Comparison of ENCODE assay signal across 13 cellular contexts in the genomic region with DNA sequence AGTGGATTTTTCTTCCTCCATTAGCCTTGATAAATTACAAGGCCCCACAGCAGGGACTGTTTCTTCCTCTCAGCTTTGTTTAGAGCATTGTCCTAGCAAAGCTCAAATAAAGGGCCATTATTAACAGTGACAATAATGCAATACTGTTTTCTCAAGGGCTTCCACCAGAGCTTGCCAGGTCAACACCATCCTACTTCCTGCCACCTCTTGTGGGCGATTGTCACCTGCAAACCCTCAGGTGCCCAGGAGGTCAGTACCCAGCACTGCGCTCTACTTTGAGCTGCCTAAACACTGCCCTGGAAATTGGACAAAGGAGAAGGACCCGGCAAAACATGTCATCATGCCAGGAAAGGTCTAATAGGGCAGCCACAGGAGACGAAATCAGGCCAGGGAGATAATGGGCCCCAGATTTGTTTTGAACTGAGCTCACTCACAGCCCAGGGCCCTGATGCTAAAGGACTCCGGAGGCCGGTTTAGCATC.
DNase-seq lines count a peak whose midpoint lies in the region; ATAC-seq lines count a peak whose summit lies in the region.
"Had no signal": no experiment of that assay in that cellular context is flagged by ENCODE, and none has a peak within 500 bp of the region (broad histone marks: within the 10 kb centered on the region; RNA-seq: fewer than 3 reads in every experiment).

No MANE protein-coding gene starts in this region.

- peak overlapping the region; percentile 44 for H3K27ac ChIP-seq in ectodermal cell (ENCODE audit: insufficient read depth, low read depth, low read length, poor library complexity, severe bottlenecking)
- H3K27ac ChIP-seq: BLaER1, ovary, tibial artery had no signal

- no peak overlapping the region for H3K4me3 Mint-ChIP-seq in stimulated activated memory B cell treated with anti-CD40 and anti-IgM and Interleukin-4, amounts not matched to agents 10 μg/mL and 1 μg/mL and 100 μg/mL, for 72 hours
- H3K4me3 Mint-ChIP-seq: activated naive CD4-positive, alpha-beta T cell treated with anti-CD3 and anti-CD28 coated beads for 36 hours had no signal

- H3K9me3 Mint-ChIP-seq in stimulated activated memory B cell treated with anti-CD40 and anti-IgM and Interleukin-4, amounts not matched to agents 10 μg/mL and 1 μg/mL and 100 μg/mL, for 72 hours: no peaks in the 10 kb centered on the region
- H3K9me3 Mint-ChIP-seq: activated naive CD4-positive, alpha-beta T cell treated with anti-CD3 and anti-CD28 coated beads for 36 hours had no signal

- H3K27me3 Mint-ChIP-seq in stimulated activated memory B cell treated with anti-CD40 and anti-IgM and Interleukin-4, amounts not matched to agents 10 μg/mL and 1 μg/mL and 100 μg/mL, for 72 hours: no peaks in the 10 kb centered on the region

- peaks cover 18% of the 10 kb centered on the region for H3K4me1 ChIP-seq in ectodermal cell (ENCODE audit: control insufficient read depth, insufficient read depth, low read length)

- H3K36me3 Mint-ChIP-seq in stimulated activated memory B cell treated with anti-CD40 and anti-IgM and Interleukin-4, amounts not matched to agents 10 μg/mL and 1 μg/mL and 100 μg/mL, for 72 hours: no peaks in the 10 kb centered on the region

- 85 to 86% methylated on average over 6 of the region's 6 CpGs for WGBS in ectodermal cell, 2 experiments

- peaks cover 19% of the 10 kb centered on the region for H3K4me1 Mint-ChIP-seq in stimulated activated memory B cell treated with anti-CD40 and anti-IgM and Interleukin-4, amounts not matched to agents 10 μg/mL and 1 μg/mL and 100 μg/mL, for 72 hours

- no peaks in the 10 kb centered on the region for H3K9me3 ChIP-seq in ectodermal cell (ENCODE audit: control insufficient read depth, low read length)
- H3K9me3 ChIP-seq: BLaER1, ovary, tibial artery had no signal

- ATAC-seq in HG02870 (IDR thresholded peaks at IDR 0.05; ENCODE audit: unreplicated experiment): no peak
- no peak for ATAC-seq in stimulated activated memory B cell treated with anti-CD40 and anti-IgM and Interleukin-4, amounts not matched to agents 10 μg/mL and 1 μg/mL and 100 μg/mL, for 72 hours

- DNase-seq in DMS153 (lab: John Stamatoyannopoulos, UW) (peak; percentile 65), NCI-H748 (lab: John Stamatoyannopoulos, UW; ENCODE audit: unreplicated experiment) (peak; percentile 77), nucleus accumbens (lab: John Stamatoyannopoulos, UW) (peak in 33 of 56 donors; percentile 5 to 70 (median 39)), MV-4-11 (lab: John Stamatoyannopoulos, UW) (no peak), GM03348 (ENCODE audit: low spot score) (no peak)
- DNase-seq: activated naive CD4-positive, alpha-beta T cell treated with anti-CD3 and anti-CD28 coated beads for 36 hours; effector memory CD4-positive, alpha-beta T cell; ovary had no signal

- H3K4me3 ChIP-seq in ectodermal cell (ENCODE audit: insufficient read depth, low read depth, low read length): no peak overlapping the region
- H3K4me3 ChIP-seq: BLaER1, ovary, tibial artery had no signal

- H3K27ac Mint-ChIP-seq in stimulated activated memory B cell treated with anti-CD40 and anti-IgM and Interleukin-4, amounts not matched to agents 10 μg/mL and 1 μg/mL and 100 μg/mL, for 72 hours: no peak overlapping the region
- H3K27ac Mint-ChIP-seq: activated naive CD4-positive, alpha-beta T cell treated with anti-CD3 and anti-CD28 coated beads for 36 hours had no signal

- H3K27me3 ChIP-seq in ectodermal cell (ENCODE audit: control insufficient read depth, insufficient read depth, low read length, poor library complexity, severe bottlenecking): no peaks in the 10 kb centered on the region
- H3K27me3 ChIP-seq: BLaER1, ovary, tibial artery had no signal

- H3K36me3 ChIP-seq in ectodermal cell (ENCODE audit: control insufficient read depth, insufficient read depth, low read length): no peaks in the 10 kb centered on the region
- H3K36me3 ChIP-seq: BLaER1, ovary, tibial artery had no signal

Comparison
In these comparisons a context has a peak if more than half of its experiments do, and no peak if none do; other contexts are left out.
1. DNase-seq: peak in DMS153 (single experiment), NCI-H748 (single experiment) and nucleus accumbens (33 of 56); none in MV-4-11 (single experiment) and GM03348 (single experiment).